Comparison of ENCODE assay signal across 23 cellular contexts in genomic region chr2:27591745-27592144, GRCh38.
"Had no signal": no experiment of that assay in that cellular context is flagged by ENCODE, and none has a peak within 500 bp of the region (broad histone marks: within the 10 kb centered on the region; RNA-seq: fewer than 3 reads in every experiment).

No MANE protein-coding gene starts in this region.

- H3K4me3 Mint-ChIP-seq: activated CD4-positive, alpha-beta T cell treated with anti-CD3 and anti-CD28 coated beads, Interleukin-2, amount 10 ng/mL, durations not matched to agents 7 days and 5 days; activated naive CD4-positive, alpha-beta T cell treated with anti-CD3 and anti-CD28 coated beads, Interleukin-2, amount 10 ng/mL, durations not matched to agents 7 days and 5 days; activated naive CD8-positive, alpha-beta T cell treated with anti-CD3 and anti-CD28 coated beads, Interleukin-2, amount 50 U/mL, for 24 hours; dendritic cell treated with granulocyte-macrophage colony-stimulating factor and Interleukin-4, amounts not matched to agents 40 ng/mL and 50 ng/mL, for 4 days; neural crest cell; T-helper 1 cell treated with Interleukin-12 subunit alpha and Interleukin-12 subunit beta and Interleukin-4 antibody, amounts not matched to agents 30 μg/mL and 1 μg/mL, for 36 hours had no signal

- H3K4me1 Mint-ChIP-seq: neural crest cell had no signal

- H3K4me1 ChIP-seq: ascending aorta, breast epithelium, esophagus squamous epithelium, psoas muscle, testis had no signal

- H3K36me3 ChIP-seq: breast epithelium had no signal

- H3K9me3 ChIP-seq: testis had no signal

- H3K27ac Mint-ChIP-seq: activated CD4-positive, alpha-beta T cell treated with anti-CD3 and anti-CD28 coated beads, Interleukin-2, amount 10 ng/mL, durations not matched to agents 7 days and 5 days; activated naive CD4-positive, alpha-beta T cell treated with anti-CD3 and anti-CD28 coated beads, Interleukin-2, amount 10 ng/mL, durations not matched to agents 7 days and 5 days; activated naive CD8-positive, alpha-beta T cell treated with anti-CD3 and anti-CD28 coated beads, Interleukin-2, amount 50 U/mL, for 24 hours; dendritic cell treated with granulocyte-macrophage colony-stimulating factor and Interleukin-4, amounts not matched to agents 40 ng/mL and 50 ng/mL, for 4 days; T-helper 1 cell treated with Interleukin-12 subunit alpha and Interleukin-12 subunit beta and Interleukin-4 antibody, amounts not matched to agents 30 μg/mL and 1 μg/mL, for 36 hours had no signal

- DNase-seq: activated CD4-positive, alpha-beta T cell treated with anti-CD3 and anti-CD28 coated beads, Interleukin-2, amount 10 ng/mL, durations not matched to agents 7 days and 5 days; activated naive CD4-positive, alpha-beta T cell treated with anti-CD3 and anti-CD28 coated beads, Interleukin-2, amount 10 ng/mL, durations not matched to agents 7 days and 5 days; activated naive CD8-positive, alpha-beta T cell treated with anti-CD3 and anti-CD28 coated beads, Interleukin-2, amount 50 U/mL, for 24 hours; cerebellar nuclear complex; effector CD8-positive, alpha-beta T cell; esophagus squamous epithelium; foreskin keratinocyte; glutamatergic neuron; hypothalamus; left ventricle myocardium superior; psoas muscle; right cardiac atrium; stimulated activated CD4-positive, alpha-beta T cell treated with anti-CD3 and anti-CD28 coated beads, Interleukin-15, amount 100 ng/mL, for 24 hours; stimulated activated CD4-positive, alpha-beta T cell treated with anti-CD3 and anti-CD28 coated beads, Interleukin-2, amount 100 ng/mL, for 48 hours; testis; upper lobe of left lung had no signal

- H3K27me3 ChIP-seq: ascending aorta, breast epithelium, esophagus squamous epithelium, foreskin keratinocyte, testis, upper lobe of left lung had no signal

- H3K4me3 ChIP-seq: ascending aorta, breast epithelium, esophagus squamous epithelium, psoas muscle, skin epidermis, testis, upper lobe of left lung had no signal

- H3K27ac ChIP-seq: ascending aorta, breast epithelium, esophagus squamous epithelium, foreskin keratinocyte, psoas muscle, skin epidermis, testis, upper lobe of left lung had no signal

- ATAC-seq: activated CD4-positive, CD25-positive, alpha-beta regulatory T cell treated with anti-CD3 and anti-CD28 coated beads, Interleukin-2, amount 50 U/mL, for 24 hours; activated naive CD8-positive, alpha-beta T cell treated with anti-CD3 and anti-CD28 coated beads, Interleukin-2, amount 50 U/mL, for 24 hours; foreskin keratinocyte; left ventricle myocardium superior; psoas muscle; right cardiac atrium had no signal
